Comparison of ENCODE assay signal across 33 cellular contexts in the genomic region with DNA sequence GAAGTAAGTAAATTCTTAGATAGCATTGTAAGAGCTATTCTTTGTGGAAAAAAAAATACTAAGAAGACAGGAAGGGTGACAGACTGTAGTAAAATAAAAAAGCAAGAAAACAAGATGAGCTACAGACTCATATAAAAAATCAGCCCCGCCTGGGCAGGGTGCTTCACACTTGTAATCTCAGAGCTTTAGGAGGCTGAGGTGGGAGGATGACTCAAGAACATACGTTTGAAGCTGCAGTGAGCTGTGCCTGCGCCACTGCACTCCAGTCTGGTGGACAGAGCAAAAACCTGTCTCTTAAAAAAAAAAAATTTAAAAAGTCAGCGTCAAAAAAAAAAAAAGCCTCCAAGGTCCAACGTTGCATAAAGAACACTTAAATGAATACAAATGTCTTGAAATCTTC.
"Had no signal": no experiment of that assay in that cellular context is flagged by ENCODE, and none has a peak within 500 bp of the region (broad histone marks: within the 10 kb centered on the region; RNA-seq: fewer than 3 reads in every experiment).

No MANE protein-coding gene starts in this region.

- H3K27ac Mint-ChIP-seq: activated CD8-positive, alpha-beta memory T cell treated with anti-CD3 and anti-CD28 coated beads, Interleukin-2, amount 10 ng/mL, durations not matched to agents 7 days and 5 days; activated CD8-positive, alpha-beta T cell treated with anti-CD3 and anti-CD28 coated beads, Interleukin-2, amount 10 ng/mL, durations not matched to agents 7 days and 5 days; activated naive CD8-positive, alpha-beta T cell; brain; effector memory CD8-positive, alpha-beta T cell; stimulated activated memory B cell treated with anti-CD40 and anti-IgM and Interleukin-4, amounts not matched to agents 10 μg/mL and 1 μg/mL and 100 μg/mL, for 72 hours; WTC11 had no signal

- H3K27me3 Mint-ChIP-seq: activated CD8-positive, alpha-beta memory T cell treated with anti-CD3 and anti-CD28 coated beads, Interleukin-2, amount 10 ng/mL, durations not matched to agents 7 days and 5 days; activated naive CD8-positive, alpha-beta T cell; brain; effector memory CD8-positive, alpha-beta T cell; naive thymus-derived CD4-positive, alpha-beta T cell; stimulated activated memory B cell treated with anti-CD40 and anti-IgM and Interleukin-4, amounts not matched to agents 10 μg/mL and 1 μg/mL and 100 μg/mL, for 72 hours had no signal

- DNase-seq: activated CD4-positive, alpha-beta T cell treated with anti-CD3 and anti-CD28 coated beads for 1 hour; activated CD8-positive, alpha-beta memory T cell treated with anti-CD3 and anti-CD28 coated beads, Interleukin-2, amount 10 ng/mL, durations not matched to agents 7 days and 5 days; activated CD8-positive, alpha-beta T cell treated with anti-CD3 and anti-CD28 coated beads, Interleukin-2, amount 10 ng/mL, durations not matched to agents 7 days and 5 days; activated effector memory CD4-positive, alpha-beta T cell treated with Interleukin-2 at 50 U/mL for 16 hours; activated naive CD4-positive, alpha-beta T cell treated with Interleukin-2 at 50 U/mL for 16 hours; adrenal gland; cerebellar nuclear complex; cortex of kidney; effector memory CD8-positive, alpha-beta T cell; gastrocnemius medialis; glutamatergic neuron; hippocampal formation; kidney; left colon; mammary epithelial cell; midbrain; naive thymus-derived CD4-positive, alpha-beta T cell; pancreas; retina; stimulated activated CD4-positive, alpha-beta T cell treated with anti-CD3 and anti-CD28 coated beads, Interleukin-4, amount 100 ng/mL, for 24 hours; T-helper 2 cell; tibial artery; upper lobe of right lung had no signal

- H3K4me3 Mint-ChIP-seq: activated CD8-positive, alpha-beta memory T cell treated with anti-CD3 and anti-CD28 coated beads, Interleukin-2, amount 10 ng/mL, durations not matched to agents 7 days and 5 days; activated CD8-positive, alpha-beta T cell treated with anti-CD3 and anti-CD28 coated beads, Interleukin-2, amount 10 ng/mL, durations not matched to agents 7 days and 5 days; activated naive CD8-positive, alpha-beta T cell; brain; effector memory CD8-positive, alpha-beta T cell; naive thymus-derived CD4-positive, alpha-beta T cell; stimulated activated memory B cell treated with anti-CD40 and anti-IgM and Interleukin-4, amounts not matched to agents 10 μg/mL and 1 μg/mL and 100 μg/mL, for 72 hours; WTC11 had no signal

- H3K27me3 ChIP-seq: adrenal gland, ascending aorta, cardiac muscle cell, gastrocnemius medialis, pancreas, suprapubic skin, tibial artery, upper lobe of right lung had no signal

- H3K4me1 ChIP-seq: ascending aorta, gastrocnemius medialis, pancreas, prostate gland, suprapubic skin, upper lobe of right lung had no signal

- H3K4me1 Mint-ChIP-seq: brain, WTC11 had no signal

- H3K4me3 ChIP-seq: adrenal gland, ascending aorta, cardiac muscle cell, gastrocnemius medialis, pancreas, prostate gland, skin epidermis, suprapubic skin, tibial artery, upper lobe of right lung had no signal

- ATAC-seq: activated CD8-positive, alpha-beta memory T cell treated with anti-CD3 and anti-CD28 coated beads, Interleukin-2, amount 10 ng/mL, durations not matched to agents 7 days and 5 days; activated CD8-positive, alpha-beta T cell treated with anti-CD3 and anti-CD28 coated beads, Interleukin-2, amount 10 ng/mL, durations not matched to agents 7 days and 5 days; effector memory CD8-positive, alpha-beta T cell; gastrocnemius medialis; left colon; naive thymus-derived CD4-positive, alpha-beta T cell; pancreas; sciatic nerve; stimulated activated memory B cell treated with anti-CD40 and anti-IgM and Interleukin-4, amounts not matched to agents 10 μg/mL and 1 μg/mL and 100 μg/mL, for 72 hours; upper lobe of right lung; WTC11 had no signal

- H3K36me3 ChIP-seq: adrenal gland, ascending aorta, pancreas, prostate gland, tibial artery, upper lobe of right lung had no signal

- H3K27ac ChIP-seq: adrenal gland, cardiac muscle cell, gastrocnemius medialis, pancreas, prostate gland, skin epidermis, suprapubic skin, tibial artery, upper lobe of right lung had no signal

- H3K9me3 ChIP-seq: adrenal gland, ascending aorta, gastrocnemius medialis, pancreas, prostate gland, suprapubic skin, tibial artery, upper lobe of right lung had no signal
